In genomic region chr4:169485791-169486742, GRCh38 we compare ENCODE assay signal across 1 cellular context.
TF ChIP-seq lines count a peak whose summit lies in the region.

No MANE protein-coding gene starts in this region.

TF ChIP-seq in K562, 482 proteins besides CTCF, POLR2A, EP300 and RAD21 (continued from another document):
- TF ChIP-seq MGA (IDR thresholded peaks at IDR 0.05): peak; percentile 26; the same call in 1 of the 2 replicates
